ENCODE assay signal across 8 cellular contexts in genomic region chr16:89557230-89557935, GRCh38. TPM values are rescaled to one million over a fixed set of nuclear protein-coding genes. Genes with fewer than 3 reads are reported as not detected.
DNase-seq lines count a peak whose midpoint lies in the region; ATAC-seq, FAIRE-seq and TF ChIP-seq lines count a peak whose summit lies in the region.

No MANE protein-coding gene starts in this region.

- H3K79me2 ChIP-seq in GM12878 (ENCODE audit: control insufficient read depth, insufficient read depth, low read length) = peaks cover 22% of the 10 kb centered on the region

- ATAC-seq in GM12878 (peak; percentile 61), HG02840 (IDR thresholded peaks at IDR 0.05; ENCODE audit: low FRiP score, unreplicated experiment) (no peak), GM21723 (IDR thresholded peaks at IDR 0.05; ENCODE audit: unreplicated experiment) (no peak)

- H3K4me3 Mint-ChIP-seq in IgD-negative memory B cell = peak overlapping the region in 2 of 4 donors; percentile 81 to 95

- peaks cover 6% of the 10 kb centered on the region for H3K36me3 Mint-ChIP-seq in IgD-negative memory B cell

- TF ChIP-seq RAD21 in GM12878 (IDR thresholded peaks at IDR 0.05; ENCODE audit: insufficient read depth, low read depth, low read length) = peak; percentile 63

- WGBS in GM12878 (ENCODE audit: insufficient coverage, insufficient replicate concordance, low lambda C conversion rate, missing lambda C conversion rate) = 49% methylated on average over 17 of the region's 17 CpGs
- WGBS in spleen, 5 donors = 35 to 42% (median 37%) methylated on average over 13 to 17 of the region's 17 CpGs

- no peaks in the 10 kb centered on the region for H3K9me3 Mint-ChIP-seq in IgD-negative memory B cell

- peak; percentile 97 for FAIRE-seq in GM12878 (lab: Jason Lieb, UNC)

- H3K27me3 ChIP-seq in GM12878 (replicated peaks in 1 of 2; ENCODE audit: control insufficient read depth in 2 of 2, insufficient read depth in 2 of 2, low read length in 1 of 2) = no peaks in the 10 kb centered on the region
- no peaks in the 10 kb centered on the region for H3K27me3 ChIP-seq in spleen (replicated peaks in 1 of 7)

- peak; percentile 77 to 92 (median 90) for TF ChIP-seq CTCF in GM12878 (IDR thresholded peaks at IDR 0.05 in 2 of 3, conservative IDR thresholded peaks at IDR 0.05 in 1 of 3; ENCODE audit: control insufficient read depth in 2 of 3, extremely low read depth in 1 of 3, insufficient read depth in 1 of 3, low read depth in 3 of 3, low read length in 3 of 3)
- TF ChIP-seq CTCF in spleen (IDR thresholded peaks at IDR 0.05 in 8 of 11, conservative IDR thresholded peaks at IDR 0.05 in 3 of 11) = peak in 10 of 11 experiments; percentile 65 to 88 (median 78)

- no peak overlapping the region for H3K9ac ChIP-seq in GM12878 (ENCODE audit: control insufficient read depth, insufficient read depth, low read length)

- no peak overlapping the region for H3K27ac ChIP-seq in GM12878 (ENCODE audit: control insufficient read depth, insufficient read depth)
- H3K27ac ChIP-seq in spleen = peak overlapping the region in 1 of 8 donors; percentile 28

- POLR2A ChIA-PET in GM12878 (lab: Charles Lee) = no interaction called here

- SMC1A ChIA-PET in GM12878 (lab: Charles Lee; ENCODE audit: uncharacterized antibody, unreplicated experiment) = interaction anchor here (0.6 to 1.0 kb wide), 3 partner anchors 8 to 73 kb away, joined by 3 to 4 read pairs (median 3); no protein-coding TSS in a partner anchor

- CTCF ChIA-PET in GM12878 (lab: Yijun Ruan, JAX) = interaction anchor here (0.6 to 1.4 kb wide), 10 partner anchors 9 to 224 kb away, joined by 3 to 5 read pairs (median 3); partner anchors contain the start of gene SPG7

- H2AFZ ChIP-seq in GM12878 (ENCODE audit: control insufficient read depth, low read depth, low read length) = no peak overlapping the region

- H3K36me3 ChIP-seq in GM12878 (ENCODE audit: control insufficient read depth in 2 of 2, insufficient read depth in 2 of 2, low read length in 1 of 2) (peaks cover 3 to 10% of the 10 kb centered on the region in 2 experiments), spleen (peaks cover 0 to 63% (median 47%) of the 10 kb centered on the region in 6 donors)

- no peaks in the 10 kb centered on the region for H3K27me3 Mint-ChIP-seq in IgD-negative memory B cell

- H3K4me3 ChIP-seq in GM12878 (no peak overlapping the region), spleen (no peak overlapping the region)

- no peak overlapping the region for H3K4me2 ChIP-seq in GM12878 (ENCODE audit: control insufficient read depth, insufficient read depth)

- H4K20me1 ChIP-seq in GM12878 (ENCODE audit: control insufficient read depth, insufficient read depth) = peaks cover 9% of the 10 kb centered on the region

- DNase-seq in Daoy (ENCODE audit: low read depth) (peak; percentile 60), UCSD-AML1 (lab: John Stamatoyannopoulos, UW; ENCODE audit: unreplicated experiment) (peak; percentile 74), GM12878 (ENCODE audit: low read depth, low spot score) (no peak), iPS DF 4.7 (ENCODE audit: extremely low read depth, low spot score) (peak; percentile 68), spleen (peak; percentile 93)

- RAD21 ChIA-PET in GM12878 (lab: Charles Lee; ENCODE audit: unreplicated experiment) = no interaction called here

- peaks cover 8 to 32% (median 14%) of the 10 kb centered on the region in 3 donors for H3K4me1 Mint-ChIP-seq in IgD-negative memory B cell

- H3K9me3 ChIP-seq in GM12878 (replicated peaks; ENCODE audit: control insufficient read depth, insufficient read depth, low read length) (no peaks in the 10 kb centered on the region), spleen (no peaks in the 10 kb centered on the region)

- no TSS peak for BruUV-seq in GM12878 (replicated peaks; lab: Mats Ljungman, UMichigan)

- TF ChIP-seq POLR2A in GM12878 (IDR thresholded peaks at IDR 0.05; ENCODE audit: low read depth, low read length) = no peak
- TF ChIP-seq POLR2A in spleen (IDR thresholded peaks at IDR 0.05) = no peak

- TF ChIP-seq EP300 in GM12878 (IDR thresholded peaks at IDR 0.05; ENCODE audit: borderline replicate concordance in 1 of 2, control insufficient read depth in 1 of 2, low read depth in 2 of 2, low read length in 2 of 2) = no peak

- peak overlapping the region in 2 of 3 donors; percentile 64 to 93 for H3K27ac Mint-ChIP-seq in IgD-negative memory B cell

- in situ Hi-C loops in GM12878 (cut with MboI) = loop anchor here (5.0 kb wide), 1 partner anchor 225 kb away; no protein-coding TSS in a partner anchor

- no peaks in the 10 kb centered on the region; the same call in 1 of the 2 replicates for H3K4me1 ChIP-seq in GM12878 (ENCODE audit: control insufficient read depth, insufficient read depth, low read length)
- peaks cover 9 to 51% (median 34%) of the 10 kb centered on the region in 6 donors for H3K4me1 ChIP-seq in spleen

- intact Hi-C loops in GM12878 (cut with micrococcal nuclease; ENCODE audit: unreplicated experiment) = loop anchor here (2.0 to 5.0 kb wide), 2 partner anchors 225 to 315 kb away; no protein-coding TSS in a partner anchor
- intact Hi-C loops in spleen (cut with DNase I; ENCODE audit: low total_unique reads) = loop anchor here (5.0 kb wide), 1 partner anchor 225 kb away; no protein-coding TSS in a partner anchor

RNA-seq across cellular contexts. Expression of gene RPL13, which starts 3.1 kb away (rescaled TPM):
- 4,474 and 4,750 TPM in 2 replicates for total RNA-seq in Daoy (2014; rRNA removed; shearing (Covaris generic))
- polyA plus RNA-seq in IgD-negative memory B cell (6,684 TPM), GM12878 (2011; rRNA removed) (1,025 and 2,315 TPM in 2 replicates), GM12878 (2014; fragmentation: Illumina TruSeq; extraction: Trizol) (872 and 1,693 TPM in 2 replicates), GM12878 (2014; fragmentation: Nextera tagmentation; extraction: Ambion mirVana) (1,000 to 10,000 TPM in 1 of 2 experiments, 100 to 1,000 TPM in 1; 386 to 1,247 TPM), GM12878 (2014; rRNA removed) (6,764 and 8,907 TPM in 2 replicates), GM12878 (2016; fragmentation: Nextera tagmentation; extraction: Ambion mirVana) (1,000 to 10,000 TPM; 2,572 to 2,650 TPM), spleen (over 10,000 TPM; 13,171 to 16,278 (median 14,011) TPM)
- 555 and 566 TPM in 2 replicates for total RNA-seq in GM12878 (2013; cell fraction: nucleolus; rRNA removed)
- total RNA-seq in GM12878 (2014; rRNA removed) (7,892 and 9,428 TPM in 2 replicates), GM12878 (2014; rRNA removed; fragmentation: Illumina TruSeq; extraction: Trizol) (2,108 and 2,400 TPM in 2 replicates), GM12878 (2021) (4,034 and 4,132 TPM in 2 replicates), spleen (1,000 to 10,000 TPM; 2,154 to 6,842 (median 2,799) TPM)
- 2,666 TPM for polyA plus RNA-seq in GM12878 (2011; ENCODE audit: low read depth)
- polyA plus RNA-seq in GM12878 (2011; cell fraction: cytosol; rRNA removed) = 3,460 and 6,315 TPM in 2 replicates
- polyA plus RNA-seq in GM12878 (2011; cell fraction: nucleus; rRNA removed) = 1,880 and 1,959 TPM in 2 replicates
- polyA plus RNA-seq in GM12878 (2012) = 4,925 and 6,484 TPM in 2 replicates
- 392 and 1,069 TPM in 2 replicates for polyA minus RNA-seq in GM12878 (2011; rRNA and poly(A)+ RNA removed)
- 929 and 1,175 TPM in 2 replicates for polyA minus RNA-seq in GM12878 (2011; cell fraction: cytosol; rRNA and poly(A)+ RNA removed)
- polyA minus RNA-seq in GM12878 (2011; cell fraction: nucleus; rRNA and poly(A)+ RNA removed) = 344 and 499 TPM in 2 replicates

RNA-seq across cellular contexts. Expression of gene CPNE7, which starts 18.2 kb away (rescaled TPM):
- total RNA-seq in Daoy (2014; rRNA removed; shearing (Covaris generic)) = 2.6 and 3.4 TPM in 2 replicates
- polyA plus RNA-seq in IgD-negative memory B cell (not detected), GM12878 (2011; rRNA removed) (6.1 and 7.4 TPM in 2 replicates), GM12878 (2014; fragmentation: Illumina TruSeq; extraction: Trizol) (16.5 and 17.5 TPM in 2 replicates), GM12878 (2014; fragmentation: Nextera tagmentation; extraction: Ambion mirVana) (1 to 10 TPM in 1 of 2 experiments, under 1 TPM in 1; 0.29 to 1.1 TPM), GM12878 (2014; rRNA removed) (39.7 and 49.2 TPM in 2 replicates), GM12878 (2016; fragmentation: Nextera tagmentation; extraction: Ambion mirVana) (10 to 100 TPM; 17.6 to 19.7 TPM), spleen (1 to 10 TPM; 2.9 to 4.3 (median 3.7) TPM)
- total RNA-seq in GM12878 (2013; cell fraction: nucleolus; rRNA removed) = 55.5 and 58.7 TPM in 2 replicates
- total RNA-seq in GM12878 (2014; rRNA removed) (22.5 and 23.4 TPM in 2 replicates), GM12878 (2014; rRNA removed; fragmentation: Illumina TruSeq; extraction: Trizol) (13.1 and 13.5 TPM in 2 replicates), GM12878 (2021) (39.6 and 46.9 TPM in 2 replicates), spleen (1 to 10 TPM in 3 of 7 donors, under 1 TPM in 3, not detected in 1; 0.37 to 2.2 (median 1.0) TPM)
- 2.9 TPM for polyA plus RNA-seq in GM12878 (2011; ENCODE audit: low read depth)
- 5.6 and 10.3 TPM in 2 replicates for polyA plus RNA-seq in GM12878 (2011; cell fraction: cytosol; rRNA removed)
- polyA plus RNA-seq in GM12878 (2011; cell fraction: nucleus; rRNA removed) = 210 and 211 TPM in 2 replicates
- polyA plus RNA-seq in GM12878 (2012) = 8.5 and 9.2 TPM in 2 replicates
- polyA minus RNA-seq in GM12878 (2011; rRNA and poly(A)+ RNA removed) = 1.2 and 1.4 TPM in 2 replicates
- polyA minus RNA-seq in GM12878 (2011; cell fraction: cytosol; rRNA and poly(A)+ RNA removed) = 3.2 TPM in 1 of 2 replicates, not detected in the other
- 5.8 and 6.4 TPM in 2 replicates for polyA minus RNA-seq in GM12878 (2011; cell fraction: nucleus; rRNA and poly(A)+ RNA removed)

RNA-seq across cellular contexts. Expression of gene SPG7, which starts 49.2 kb away (rescaled TPM):
- total RNA-seq in Daoy (2014; rRNA removed; shearing (Covaris generic)) = 43.1 and 49.9 TPM in 2 replicates
- polyA plus RNA-seq in IgD-negative memory B cell (47.0 TPM), GM12878 (2011; rRNA removed) (24.5 and 31.9 TPM in 2 replicates), GM12878 (2014; fragmentation: Illumina TruSeq; extraction: Trizol) (23.1 and 36.7 TPM in 2 replicates), GM12878 (2014; fragmentation: Nextera tagmentation; extraction: Ambion mirVana) (1 to 10 TPM; 5.9 to 9.8 TPM), GM12878 (2014; rRNA removed) (75.4 and 93.5 TPM in 2 replicates), GM12878 (2016; fragmentation: Nextera tagmentation; extraction: Ambion mirVana) (10 to 100 TPM; 65.0 to 68.7 TPM), spleen (100 to 1,000 TPM in 2 of 3 donors, 10 to 100 TPM in 1; 64.5 to 189 (median 135) TPM)
- 353 and 388 TPM in 2 replicates for total RNA-seq in GM12878 (2013; cell fraction: nucleolus; rRNA removed)
- total RNA-seq in GM12878 (2014; rRNA removed) (75.9 and 80.1 TPM in 2 replicates), GM12878 (2014; rRNA removed; fragmentation: Illumina TruSeq; extraction: Trizol) (36.9 and 40.0 TPM in 2 replicates), GM12878 (2021) (60.5 and 74.5 TPM in 2 replicates), spleen (100 to 1,000 TPM in 6 of 7 donors, 10 to 100 TPM in 1; 90.4 to 260 (median 153) TPM)
- polyA plus RNA-seq in GM12878 (2011; ENCODE audit: low read depth) = 35.8 TPM
- polyA plus RNA-seq in GM12878 (2011; cell fraction: cytosol; rRNA removed) = 27.0 and 33.4 TPM in 2 replicates
- 194 and 227 TPM in 2 replicates for polyA plus RNA-seq in GM12878 (2011; cell fraction: nucleus; rRNA removed)
- polyA plus RNA-seq in GM12878 (2012) = 64.1 and 75.1 TPM in 2 replicates
- polyA minus RNA-seq in GM12878 (2011; rRNA and poly(A)+ RNA removed) = 29.0 and 43.9 TPM in 2 replicates
- polyA minus RNA-seq in GM12878 (2011; cell fraction: cytosol; rRNA and poly(A)+ RNA removed) = 15.8 and 17.2 TPM in 2 replicates
- 44.0 and 73.8 TPM in 2 replicates for polyA minus RNA-seq in GM12878 (2011; cell fraction: nucleus; rRNA and poly(A)+ RNA removed)

RNA-seq across cellular contexts. Expression of gene DPEP1, which starts 56.1 kb away (rescaled TPM):
- total RNA-seq in Daoy (2014; rRNA removed; shearing (Covaris generic)) = 0.09 TPM in 1 of 2 replicates, not detected in the other
- polyA plus RNA-seq in IgD-negative memory B cell (not detected), GM12878 (2011; rRNA removed) (not detected in 2 replicates), GM12878 (2014; fragmentation: Illumina TruSeq; extraction: Trizol) (not detected in 2 replicates), GM12878 (2014; fragmentation: Nextera tagmentation; extraction: Ambion mirVana) (not detected), GM12878 (2014; rRNA removed) (not detected in 2 replicates), GM12878 (2016; fragmentation: Nextera tagmentation; extraction: Ambion mirVana) (not detected), spleen (1 to 10 TPM in 1 of 3 donors, under 1 TPM in 2; 0.33 to 2.0 (median 0.83) TPM)
- total RNA-seq in GM12878 (2013; cell fraction: nucleolus; rRNA removed) = not detected in 2 replicates
- total RNA-seq in GM12878 (2014; rRNA removed) (not detected in 2 replicates), GM12878 (2014; rRNA removed; fragmentation: Illumina TruSeq; extraction: Trizol) (not detected in 2 replicates), GM12878 (2021) (not detected in 2 replicates), spleen (10 to 100 TPM in 1 of 7 donors, 1 to 10 TPM in 5, under 1 TPM in 1; 0.57 to 39.5 (median 4.0) TPM)
- polyA plus RNA-seq in GM12878 (2011; ENCODE audit: low read depth) = not detected
- not detected in 2 replicates for polyA plus RNA-seq in GM12878 (2011; cell fraction: cytosol; rRNA removed)
- 0.34 and 0.47 TPM in 2 replicates for polyA plus RNA-seq in GM12878 (2011; cell fraction: nucleus; rRNA removed)
- polyA plus RNA-seq in GM12878 (2012) = not detected in 2 replicates
- polyA minus RNA-seq in GM12878 (2011; rRNA and poly(A)+ RNA removed) = not detected in 2 replicates
- not detected in 2 replicates for polyA minus RNA-seq in GM12878 (2011; cell fraction: cytosol; rRNA and poly(A)+ RNA removed)
- not detected in 2 replicates for polyA minus RNA-seq in GM12878 (2011; cell fraction: nucleus; rRNA and poly(A)+ RNA removed)
